Comparison of ENCODE assay signal across 9 cellular contexts in genomic region chr5:157828949-157829639, GRCh38. TPM values are rescaled to one million over a fixed set of nuclear protein-coding genes. Genes with fewer than 3 reads are reported as not detected.
DNase-seq lines count a peak whose midpoint lies in the region; ATAC-seq and TF ChIP-seq lines count a peak whose summit lies in the region.
"Had no signal": no experiment of that assay in that cellular context is flagged by ENCODE, and none has a peak within 500 bp of the region (broad histone marks: within the 10 kb centered on the region; RNA-seq: fewer than 3 reads in every experiment).

No MANE protein-coding gene starts in this region.

- H3K36me3 ChIP-seq in BJ (ENCODE audit: control insufficient read depth, insufficient read depth, low read length) (no peaks in the 10 kb centered on the region), GM23338 (ENCODE audit: insufficient read depth) (no peaks in the 10 kb centered on the region)

- peak overlapping the region; percentile 62; the same call in 1 of the 2 replicates for H3K27ac Mint-ChIP-seq in GM23338
- H3K27ac Mint-ChIP-seq in T-helper 17 cell: no peak overlapping the region

- no peak overlapping the region for H3K4me2 ChIP-seq in GM23338

- peaks cover 4% of the 10 kb centered on the region; the same call in 1 of the 2 replicates for H3K4me1 ChIP-seq in GM23338 (ENCODE audit: insufficient read depth)

- no peak overlapping the region for H3K4me3 ChIP-seq in BJ (ENCODE audit: low read depth, low read length)
- no peak overlapping the region for H3K4me3 ChIP-seq in GM23338

- H3K27ac ChIP-seq in GM23338 (ENCODE audit: low read depth): no peak overlapping the region

- H4K20me1 ChIP-seq in GM23338 (replicated peaks; ENCODE audit: insufficient read depth): peaks cover 27% of the 10 kb centered on the region

- POLR2A ChIA-PET in BJ (lab: Charles Lee): no interaction called here

- H3K27me3 ChIP-seq in BJ (ENCODE audit: control insufficient read depth, insufficient read depth, low read length): no peaks in the 10 kb centered on the region
- H3K27me3 ChIP-seq in GM23338 (ENCODE audit: insufficient read depth): no peaks in the 10 kb centered on the region

- CTCF ChIA-PET in BJ (lab: Yijun Ruan, JAX): interaction anchor here (0.6 to 1.2 kb wide), 5 partner anchors 11 to 98 kb away, joined by 3 to 4 read pairs (median 3); no protein-coding TSS in a partner anchor

- ATAC-seq in GM23338 (peak; percentile 92), T-helper 17 cell (peak; percentile 50), left lobe of liver (peak; percentile 67), GM18867 (IDR thresholded peaks at IDR 0.05; ENCODE audit: unreplicated experiment) (no peak)

- no peak overlapping the region for H2AFZ ChIP-seq in GM23338

- TF ChIP-seq CTCF in BJ (IDR thresholded peaks at IDR 0.05; ENCODE audit: insufficient read depth, low read depth, low read length): peak; percentile 38
- peak; percentile 66 to 68 for TF ChIP-seq CTCF in GM23338 (conservative IDR thresholded peaks at IDR 0.05; ENCODE audit: low read depth in 2 of 2)

- H3K79me2 ChIP-seq in GM23338 (replicated peaks; ENCODE audit: insufficient read depth): peaks cover 91% of the 10 kb centered on the region

- no peaks in the 10 kb centered on the region for H3K36me3 Mint-ChIP-seq in GM23338 (ENCODE audit: low read depth)
- peaks cover 4% of the 10 kb centered on the region for H3K36me3 Mint-ChIP-seq in T-helper 17 cell (ENCODE audit: low read depth)

- H3K9me3 Mint-ChIP-seq in GM23338: no peaks in the 10 kb centered on the region

- no peaks in the 10 kb centered on the region for H3K9me2 ChIP-seq in GM23338 (ENCODE audit: insufficient read depth)

- no peak for DNase-seq in BJ (ENCODE audit: low read depth)
- peak; percentile 78 for DNase-seq in GM23338 (ENCODE audit: low spot score)
- no peak for DNase-seq in T-helper 17 cell
- DNase-seq in left lobe of liver (ENCODE audit: low spot score): no peak
- no peak for DNase-seq in SK-N-DZ (ENCODE audit: low spot score)
- no peak for DNase-seq in activated CD4-positive, alpha-beta T cell treated with anti-CD3 and anti-CD28 coated beads for 4 hours
- DNase-seq in GOT3 (lab: John Stamatoyannopoulos, UW): no peak
- DNase-seq: NCI-H1105 treated with DMSO at 0.1 percent for 48 hours had no signal

- no peak overlapping the region for H3K4me3 Mint-ChIP-seq in GM23338
- no peak overlapping the region for H3K4me3 Mint-ChIP-seq in T-helper 17 cell

- no peaks in the 10 kb centered on the region for H3K27me3 Mint-ChIP-seq in GM23338 (ENCODE audit: insufficient read depth, low read depth, poor library complexity)
- no peaks in the 10 kb centered on the region for H3K27me3 Mint-ChIP-seq in T-helper 17 cell

- no peaks in the 10 kb centered on the region for H3K9me3 ChIP-seq in T-helper 17 cell (ENCODE audit: control insufficient read depth, low read length, poor library complexity, severe bottlenecking)

- H3K4me1 Mint-ChIP-seq in GM23338 (peaks cover 12% of the 10 kb centered on the region), T-helper 17 cell (peaks cover 32% of the 10 kb centered on the region)

- no peaks in the 10 kb centered on the region for H3F3A ChIP-seq in GM23338 (replicated peaks; ENCODE audit: low read depth)

TF ChIP-seq in GM23338, 12 proteins besides CTCF, POLR2A, EP300 and RAD21 (continues in another document):
- no peak for TF ChIP-seq EZH2 (IDR thresholded peaks at IDR 0.05; ENCODE audit: low read depth, unreplicated experiment)
- no peak for TF ChIP-seq ZNF462 (CRISPR knock-in tag; IDR thresholded peaks at IDR 0.05)
- no peak for TF ChIP-seq CREB1 (CRISPR knock-in tag; IDR thresholded peaks at IDR 0.05; ENCODE audit: low read depth)
- TF ChIP-seq ZNF114 (CRISPR knock-in tag; IDR thresholded peaks at IDR 0.05): no peak
- TF ChIP-seq JUNB (IDR thresholded peaks at IDR 0.05; ENCODE audit: unreplicated experiment): no peak
- no peak for TF ChIP-seq EZH2phosphoT487 (IDR thresholded peaks at IDR 0.05; ENCODE audit: unreplicated experiment)
- no peak for TF ChIP-seq NANOG (IDR thresholded peaks at IDR 0.05; ENCODE audit: borderline replicate concordance)
- no peak for TF ChIP-seq ETS1 (IDR thresholded peaks at IDR 0.05)
- TF ChIP-seq POLR2AphosphoS5 (IDR thresholded peaks at IDR 0.05; ENCODE audit: low read depth): no peak

RNA-seq across cellular contexts. Expression of gene CLINT1, which starts 29.9 kb away (rescaled TPM):
- polyA plus RNA-seq in BJ (2011; rRNA removed) (93.2 and 164 TPM in 2 replicates), GM23338 (2016; fragmentation: Nextera tagmentation; extraction: Ambion mirVana) (66.3 and 71.7 TPM in 2 replicates)
- 115 and 174 TPM in 2 replicates for polyA minus RNA-seq in BJ (2011; rRNA and poly(A)+ RNA removed)
- 82.1 and 101 TPM in 2 replicates for total RNA-seq in GM23338 (2014; rRNA removed; shearing (Covaris generic))
- total RNA-seq in T-helper 17 cell (100 to 1,000 TPM in 1 of 2 donors, 10 to 100 TPM in 1; 92.7 to 102 TPM), left lobe of liver (45.6 TPM)
- polyA plus RNA-seq in SK-N-DZ (2014; cell fraction: cytosol; rRNA removed): 89.6 and 96.3 TPM in 2 replicates
- polyA plus RNA-seq in SK-N-DZ (2014; cell fraction: nucleus; rRNA removed): 159 and 276 TPM in 2 replicates
